Comparison of ENCODE assay signal across 8 cellular contexts in the genomic region with DNA sequence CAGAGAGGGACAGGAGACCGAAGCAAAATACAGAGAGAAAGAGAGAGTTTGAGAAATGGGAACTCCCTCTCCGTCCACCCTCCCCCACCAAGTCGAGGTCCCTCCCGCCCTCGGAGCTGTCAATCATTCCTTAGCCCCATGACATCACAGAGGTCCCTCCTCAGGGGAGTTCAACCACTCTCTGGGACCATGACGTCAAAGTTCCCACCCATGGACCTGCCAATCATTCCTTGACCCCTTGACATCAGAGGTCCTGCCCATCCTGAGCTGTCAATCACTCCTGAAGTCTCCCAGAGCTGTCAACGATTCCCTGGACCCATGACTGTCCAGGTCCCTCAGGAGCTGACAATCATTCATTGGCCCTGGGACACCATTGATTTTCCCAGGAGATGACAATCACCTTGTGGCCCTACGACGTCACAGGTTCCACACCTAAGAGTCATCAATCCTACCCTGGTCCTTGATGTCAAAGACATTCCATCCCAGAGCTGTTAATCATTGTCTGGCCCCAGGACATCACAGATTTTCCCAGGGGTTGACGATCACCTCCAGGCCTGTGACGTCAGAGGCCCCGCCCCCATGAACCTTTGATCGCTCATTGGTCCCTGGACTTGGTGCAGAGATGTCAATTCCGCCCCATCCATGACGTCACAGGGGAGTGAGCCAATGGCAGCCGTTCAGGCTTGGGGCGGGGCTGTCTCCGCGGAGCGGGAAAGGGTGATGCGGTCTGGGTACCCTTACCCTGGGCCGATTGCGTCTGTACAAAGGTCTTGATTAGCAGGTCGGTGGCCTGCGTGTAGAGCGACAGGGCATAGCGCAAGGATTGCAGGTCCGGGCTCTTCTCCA.
A peak's percentile ranks its signal among the peaks of the same experiment; 100 is the strongest.
DNase-seq lines count a peak whose midpoint lies in the region; TF ChIP-seq lines count a peak whose summit lies in the region.

No MANE protein-coding gene starts in this region.

- no peaks in the 10 kb centered on the region for H3K36me3 Mint-ChIP-seq in nephron progenitor cell (ENCODE audit: low read depth)

- peaks cover 5% of the 10 kb centered on the region for H3K27me3 Mint-ChIP-seq in nephron progenitor cell (ENCODE audit: low read depth, poor library complexity)

- TF ChIP-seq EP300 in Ishikawa (IDR thresholded peaks at IDR 0.05; ENCODE audit: borderline replicate concordance): no peak

- peaks cover 12% of the 10 kb centered on the region for H3K4me1 Mint-ChIP-seq in nephron progenitor cell

- no peak overlapping the region for H3K4me3 Mint-ChIP-seq in nephron progenitor cell

- TF ChIP-seq CTCF in nephron progenitor cell (IDR thresholded peaks at IDR 0.05): no peak

- peak; percentile 30 for DNase-seq in EH (ENCODE audit: low read depth)
- DNase-seq in cerebellar cortex (ENCODE audit: low spot score): peak; percentile 27
- peak; percentile 45 for DNase-seq in nephron progenitor cell
- no peak for DNase-seq in NCI-H524 treated with DMSO at 0.1 percent for 48 hours (lab: John Stamatoyannopoulos, UW)
- no peak for DNase-seq in HuH-7.5 (ENCODE audit: low spot score)
- DNase-seq in central memory CD4-positive, alpha-beta T cell: no peak
- DNase-seq in GOT3 (lab: John Stamatoyannopoulos, UW): no peak

- H3K9me3 Mint-ChIP-seq in nephron progenitor cell: peaks cover 12% of the 10 kb centered on the region

- no peak overlapping the region for H3K27ac Mint-ChIP-seq in nephron progenitor cell

- no peak for TF ChIP-seq RAD21 in Ishikawa (IDR thresholded peaks at IDR 0.05; ENCODE audit: low read depth)

TF ChIP-seq in Ishikawa, 13 proteins besides CTCF, POLR2A, EP300 and RAD21:
- no peak for TF ChIP-seq MAX (IDR thresholded peaks at IDR 0.05)
- TF ChIP-seq TCF12 (IDR thresholded peaks at IDR 0.05; ENCODE audit: low read depth): no peak
- TF ChIP-seq CREB1 (IDR thresholded peaks at IDR 0.05; ENCODE audit: low read depth): peak; percentile 79

Comparison
In these comparisons a context has a peak if more than half of its experiments do, and no peak if none do; other contexts are left out.
1. DNase-seq: peak in EH (single experiment), cerebellar cortex (single experiment) and nephron progenitor cell (single experiment); none in NCI-H524 treated with DMSO at 0.1 percent for 48 hours (single experiment), HuH-7.5 (single experiment), central memory CD4-positive, alpha-beta T cell (single experiment) and GOT3 (single experiment).